In genomic region chr6:43658161-43658560, GRCh38 we compare ENCODE assay signal across 33 cellular contexts. TPM values are rescaled to one million over a fixed set of nuclear protein-coding genes. Genes with fewer than 3 reads are reported as not detected.
"Had no signal": no experiment of that assay in that cellular context is flagged by ENCODE, and none has a peak within 500 bp of the region (broad histone marks: within the 10 kb centered on the region; RNA-seq: fewer than 3 reads in every experiment).

No MANE protein-coding gene starts in this region.

- DNase-seq: activated CD4-positive, alpha-beta T cell treated with anti-CD3 and anti-CD28 coated beads, Interleukin-2, amount 10 ng/mL, durations not matched to agents 24 days and 14 days; activated CD4-positive, alpha-beta T cell treated with anti-CD3 and anti-CD28 coated beads, Interleukin-2, amount 50 U/mL, for 4 hours; activated CD8-positive, alpha-beta T cell treated with anti-CD3 and anti-CD28 coated beads for 36 hours; activated effector memory CD4-positive, alpha-beta T cell treated with anti-CD3 and anti-CD28 coated beads, Interleukin-2, amount 50 U/mL, for 16 hours; activated naive CD4-positive, alpha-beta T cell; activated naive CD4-positive, alpha-beta T cell treated with anti-CD3 and anti-CD28 coated beads, Interleukin-2, amount 50 U/mL, for 16 hours; activated naive CD8-positive, alpha-beta T cell treated with anti-CD3 and anti-CD28 coated beads for 36 hours; activated T-cell treated with anti-CD3 and anti-CD28 coated beads, Interleukin-2, amount 50 U/mL, for 1 hour; activated T-cell treated with anti-CD3 and anti-CD28 coated beads, Interleukin-2, amount 50 U/mL, for 72 hours; amniotic stem cell; aorta; brain microvascular endothelial cell; Karpas-422; MG63; NCI-H1092 treated with DMSO at 0.1 percent for 48 hours; NCI-H1417 treated with DMSO at 0.1 percent for 48 hours; NCI-H187 treated with DMSO at 0.1 percent for 48 hours; NCI-H2081; NCI-H2171 treated with DMSO at 0.1 percent for 48 hours; NCI-H2227 treated with DMSO at 0.1 percent for 48 hours; NCI-H446 treated with DMSO at 0.1 percent for 48 hours; NCI-H524; Right ventricle myocardium superior; SW 1271; T-helper 1 cell; T-helper 2 cell; T1000 had no signal

- H3K36me3 ChIP-seq: brain microvascular endothelial cell, cardiac muscle cell, MG63 had no signal

- H3K4me3 ChIP-seq: cardiac muscle cell, coronary artery, MG63, PC-9 had no signal

- H3K27ac Mint-ChIP-seq: activated CD4-positive, alpha-beta T cell treated with anti-CD3 and anti-CD28 coated beads, Interleukin-2, amount 10 ng/mL, durations not matched to agents 24 days and 14 days; activated CD8-positive, alpha-beta T cell treated with anti-CD3 and anti-CD28 coated beads for 36 hours; activated naive CD8-positive, alpha-beta T cell treated with anti-CD3 and anti-CD28 coated beads for 36 hours; activated T-cell treated with anti-CD3 and anti-CD28 coated beads, Interleukin-2, amount 50 U/mL, for 72 hours; activated T-helper 17 cell treated with anti-CD3 and anti-CD28 coated beads, Interleukin-2, amount 50 U/mL, for 72 hours had no signal

- H3K27me3 ChIP-seq: brain microvascular endothelial cell, cardiac muscle cell, MG63 had no signal

- H3K4me1 Mint-ChIP-seq: activated naive CD8-positive, alpha-beta T cell treated with anti-CD3 and anti-CD28 coated beads for 36 hours; activated T-helper 17 cell treated with anti-CD3 and anti-CD28 coated beads, Interleukin-2, amount 50 U/mL, for 72 hours; central memory CD8-positive, alpha-beta T cell had no signal

- H3K9me3 Mint-ChIP-seq: activated CD4-positive, alpha-beta T cell treated with anti-CD3 and anti-CD28 coated beads, Interleukin-2, amount 10 ng/mL, durations not matched to agents 24 days and 14 days; activated naive CD8-positive, alpha-beta T cell treated with anti-CD3 and anti-CD28 coated beads for 36 hours; activated T-helper 17 cell treated with anti-CD3 and anti-CD28 coated beads, Interleukin-2, amount 50 U/mL, for 72 hours; central memory CD8-positive, alpha-beta T cell had no signal

- H3K27me3 Mint-ChIP-seq: activated CD8-positive, alpha-beta T cell treated with anti-CD3 and anti-CD28 coated beads for 36 hours; activated naive CD8-positive, alpha-beta T cell treated with anti-CD3 and anti-CD28 coated beads for 36 hours; activated T-helper 17 cell treated with anti-CD3 and anti-CD28 coated beads, Interleukin-2, amount 50 U/mL, for 72 hours; central memory CD8-positive, alpha-beta T cell had no signal

- H3K4me3 Mint-ChIP-seq: activated CD4-positive, alpha-beta T cell treated with anti-CD3 and anti-CD28 coated beads, Interleukin-2, amount 10 ng/mL, durations not matched to agents 24 days and 14 days; activated CD8-positive, alpha-beta T cell treated with anti-CD3 and anti-CD28 coated beads for 36 hours; activated naive CD8-positive, alpha-beta T cell treated with anti-CD3 and anti-CD28 coated beads for 36 hours; activated T-cell treated with anti-CD3 and anti-CD28 coated beads, Interleukin-2, amount 50 U/mL, for 72 hours; activated T-helper 17 cell treated with anti-CD3 and anti-CD28 coated beads, Interleukin-2, amount 50 U/mL, for 72 hours; central memory CD8-positive, alpha-beta T cell had no signal

- H3K36me3 Mint-ChIP-seq: activated naive CD8-positive, alpha-beta T cell treated with anti-CD3 and anti-CD28 coated beads for 36 hours had no signal

RNA-seq across cellular contexts. Expression of gene RSPH9, which starts 13.3 kb away (rescaled TPM):
- total RNA-seq: activated CD4-positive, alpha-beta T cell treated with anti-CD3 and anti-CD28 coated beads, Interleukin-2, amount 10 ng/mL, durations not matched to agents 24 days and 14 days; activated CD8-positive, alpha-beta memory T cell treated with anti-CD3 and anti-CD28 coated beads for 36 hours; activated naive CD8-positive, alpha-beta T cell treated with anti-CD3 and anti-CD28 coated beads for 36 hours; PC-9 had no signal
